In genomic region chr2:50719837-50720694, GRCh38 we compare ENCODE assay signal across 1 cellular context.
TF ChIP-seq lines count a peak whose summit lies in the region.

No MANE protein-coding gene starts in this region.

TF ChIP-seq in H1, 55 proteins besides CTCF, POLR2A, EP300 and RAD21:
- no peak for TF ChIP-seq RXRA (IDR thresholded peaks at IDR 0.05; ENCODE audit: insufficient read depth, low read depth, low read length)
- no peak for TF ChIP-seq TBP (IDR thresholded peaks at IDR 0.05; ENCODE audit: low read depth, low read length)
- TF ChIP-seq TAF1 (IDR thresholded peaks at IDR 0.05; ENCODE audit: low read depth, low read length), result no peak
- no peak for TF ChIP-seq NRF1 (IDR thresholded peaks at IDR 0.05; ENCODE audit: low read depth, low read length)
- no peak for TF ChIP-seq SP4 (IDR thresholded peaks at IDR 0.05; ENCODE audit: low read length)
- no peak for TF ChIP-seq SIX5 (IDR thresholded peaks at IDR 0.05; ENCODE audit: low read depth, low read length)
- no peak for TF ChIP-seq KDM5A (IDR thresholded peaks at IDR 0.05; ENCODE audit: low read length)
- no peak for TF ChIP-seq MAFK (IDR thresholded peaks at IDR 0.05; ENCODE audit: low read depth, low read length)
- TF ChIP-seq CHD7 (IDR thresholded peaks at IDR 0.05; ENCODE audit: insufficient replicate concordance, low read length), result no peak
- no peak for TF ChIP-seq EGR1 (IDR thresholded peaks at IDR 0.05; ENCODE audit: borderline replicate concordance, low read depth, low read length)
- TF ChIP-seq SIN3A (conservative IDR thresholded peaks at IDR 0.05 in 1 of 2, IDR thresholded peaks at IDR 0.05 in 1 of 2; ENCODE audit: low read depth in 1 of 2, low read length in 2 of 2), result no peak
- TF ChIP-seq SP2 (IDR thresholded peaks at IDR 0.05; ENCODE audit: low read length), result no peak
TF ChIP-seq in H1: peak in this region for 0.
